In the genomic region with DNA sequence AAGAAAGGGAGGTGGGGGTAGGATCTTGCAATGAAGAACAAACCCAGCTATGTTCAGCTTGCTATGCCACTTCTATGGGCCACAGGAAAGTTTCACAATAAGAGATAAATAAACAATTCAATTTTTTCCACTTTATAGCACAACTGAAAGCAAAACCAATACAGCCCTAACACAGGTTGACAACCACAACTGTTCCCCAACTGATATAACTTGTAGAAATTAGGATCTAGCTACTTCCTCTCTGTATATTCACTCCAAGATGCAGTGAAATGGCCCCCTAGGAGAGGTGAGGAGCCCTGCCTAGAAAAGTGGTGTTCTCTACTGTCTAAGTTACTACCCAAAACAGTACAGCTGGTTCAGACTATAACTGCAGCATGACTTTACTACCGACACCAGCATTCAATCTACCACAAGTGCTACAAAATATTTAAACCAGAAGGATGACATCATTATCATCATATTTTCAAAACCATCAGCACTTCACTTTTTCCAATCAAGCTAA, we compare ENCODE assay signal across 11 cellular contexts.
DNase-seq lines count a peak whose midpoint lies in the region; ATAC-seq and TF ChIP-seq lines count a peak whose summit lies in the region.
"Had no signal": no experiment of that assay in that cellular context is flagged by ENCODE, and none has a peak within 500 bp of the region (broad histone marks: within the 10 kb centered on the region; RNA-seq: fewer than 3 reads in every experiment).

No MANE protein-coding gene starts in this region.

- peaks cover 75% of the 10 kb centered on the region for H3K4me1 Mint-ChIP-seq in central memory CD8-positive, alpha-beta T cell

- no peaks in the 10 kb centered on the region for H3K9me3 Mint-ChIP-seq in central memory CD8-positive, alpha-beta T cell

- H3K27me3 Mint-ChIP-seq in central memory CD8-positive, alpha-beta T cell: no peaks in the 10 kb centered on the region

- no peak for TF ChIP-seq CTCF in AG10803 (conservative IDR thresholded peaks at IDR 0.05; ENCODE audit: low read length)

- peaks cover 10% of the 10 kb centered on the region for H3K36me3 Mint-ChIP-seq in central memory CD8-positive, alpha-beta T cell (ENCODE audit: insufficient read depth)

- peak overlapping the region; percentile 34 for H3K4me3 Mint-ChIP-seq in central memory CD8-positive, alpha-beta T cell

- peak; percentile 12 for DNase-seq in AG10803 (ENCODE audit: low read depth)
- peak; percentile 52 for DNase-seq in Jurkat, Clone E6-1 (ENCODE audit: low read depth, low spot score)
- no peak for DNase-seq in central memory CD8-positive, alpha-beta T cell (ENCODE audit: low spot score in 2 of 2)
- DNase-seq in dedifferentiated amniotic fluid mesenchymal stem cell (ENCODE audit: extremely low spot score): no peak
- no peak for DNase-seq in stimulated activated CD4-positive, alpha-beta T cell treated with anti-CD3 and anti-CD28 coated beads, Interleukin-2, amount 100 ng/mL, for 48 hours
- no peak for DNase-seq in NCI-H2227 (lab: John Stamatoyannopoulos, UW; ENCODE audit: unreplicated experiment)
- DNase-seq: effector CD4-positive, alpha-beta T cell; midbrain; NCI-H146 had no signal

- ATAC-seq in GM18909 (IDR thresholded peaks at IDR 0.05; ENCODE audit: poor library complexity, unreplicated experiment) (peak; percentile 32), HG03039 (IDR thresholded peaks at IDR 0.05; ENCODE audit: unreplicated experiment) (no peak)
- peak; percentile 72 for ATAC-seq in central memory CD8-positive, alpha-beta T cell (replicated peaks; ENCODE audit: extremely low read depth, poor library complexity, severe bottlenecking)

- H3K27ac Mint-ChIP-seq in central memory CD8-positive, alpha-beta T cell (ENCODE audit: low read depth): peak overlapping the region; percentile 76

- no peak overlapping the region for H3K4me3 ChIP-seq in AG10803 (ENCODE audit: low read length)
- no peak overlapping the region; the same call in 1 of the 2 replicates for H3K4me3 ChIP-seq in Jurkat, Clone E6-1 (ENCODE audit: low read length)

Comparison
In these comparisons a context has a peak if more than half of its experiments do, and no peak if none do; other contexts are left out.
1. DNase-seq: peak in AG10803 (single experiment) and Jurkat, Clone E6-1 (single experiment); none in central memory CD8-positive, alpha-beta T cell (0 of 2), dedifferentiated amniotic fluid mesenchymal stem cell (single experiment), stimulated activated CD4-positive, alpha-beta T cell treated with anti-CD3 and anti-CD28 coated beads, Interleukin-2, amount 100 ng/mL, for 48 hours (0 of 2) and NCI-H2227 (single experiment).